Comparison of ENCODE assay signal across 9 cellular contexts in the genomic region with DNA sequence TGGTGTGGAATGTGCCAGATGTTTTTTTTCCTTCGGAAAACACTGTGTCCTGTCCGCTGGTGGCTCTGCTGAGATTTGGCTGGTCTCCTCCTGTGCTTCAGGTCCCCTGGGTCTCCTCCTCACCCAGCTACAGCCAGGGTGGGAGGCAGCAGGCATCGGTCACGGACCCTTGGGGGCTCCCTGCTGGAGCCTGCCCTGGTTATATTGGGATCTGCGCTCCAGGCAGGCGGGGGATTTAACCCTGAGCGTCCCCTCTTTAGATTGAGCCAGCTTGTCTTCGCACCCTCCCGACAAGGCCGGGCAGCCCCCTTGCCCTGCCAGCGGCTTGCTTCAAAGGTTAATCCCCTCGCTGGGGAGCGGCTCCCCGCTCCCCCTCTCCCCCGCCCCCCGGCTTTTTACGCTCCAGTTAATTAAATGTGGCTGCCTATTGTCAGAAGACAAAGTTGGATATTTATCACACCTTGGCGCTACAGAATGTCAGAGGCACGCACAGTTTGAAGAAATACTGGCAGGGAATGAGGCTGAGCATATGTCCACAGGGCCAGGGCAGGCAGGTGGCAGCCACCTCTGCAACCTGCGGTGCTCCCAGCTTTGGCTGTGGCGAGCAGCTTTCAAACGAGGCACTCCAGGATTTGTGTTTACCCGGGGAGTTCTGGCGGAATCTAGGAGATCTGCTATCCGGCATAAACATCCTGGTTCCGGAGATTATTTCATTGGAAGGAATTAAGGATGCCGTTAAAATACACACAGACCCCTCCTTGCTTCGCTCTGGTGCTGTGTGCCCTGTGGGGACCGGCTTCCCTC. TPM values are rescaled to one million over a fixed set of nuclear protein-coding genes. Genes with fewer than 3 reads are reported as not detected.
A peak's percentile ranks its signal among the peaks of the same experiment; 100 is the strongest.
DNase-seq lines count a peak whose midpoint lies in the region; ATAC-seq and TF ChIP-seq lines count a peak whose summit lies in the region.
"Had no signal": no experiment of that assay in that cellular context is flagged by ENCODE, and none has a peak within 500 bp of the region (broad histone marks: within the 10 kb centered on the region; RNA-seq: fewer than 3 reads in every experiment).

No MANE protein-coding gene starts in this region.

- peaks cover 66% of the 10 kb centered on the region for H3K4me1 ChIP-seq in GM23338 (ENCODE audit: insufficient read depth)
- peaks cover 45 to 89% (median 66%) of the 10 kb centered on the region in 4 donors for H3K4me1 ChIP-seq in esophagus muscularis mucosa
- H3K4me1 ChIP-seq in gastrocnemius medialis, result peaks cover 31 to 50% of the 10 kb centered on the region in 2 donors

- no peak overlapping the region; the same call in 2 of the 3 replicates for H3K4me3 Mint-ChIP-seq in GM23338

- in situ Hi-C loops in gastrocnemius medialis (cut with MboI; ENCODE audit: low sequenced_read_pairs in 4 of 4), result no loop called here

- no peaks in the 10 kb centered on the region for H3K36me3 ChIP-seq in GM23338 (ENCODE audit: insufficient read depth)
- no peaks in the 10 kb centered on the region for H3K36me3 ChIP-seq in esophagus muscularis mucosa
- no peaks in the 10 kb centered on the region for H3K36me3 ChIP-seq in gastrocnemius medialis

- TF ChIP-seq EP300 in esophagus muscularis mucosa (IDR thresholded peaks at IDR 0.05), result no peak

- H3K27ac Mint-ChIP-seq in GM23338, result no peak overlapping the region

- H3K9me3 ChIP-seq in esophagus muscularis mucosa (no peaks in the 10 kb centered on the region), gastrocnemius medialis (no peaks in the 10 kb centered on the region)

- peaks cover 44% of the 10 kb centered on the region for H3F3A ChIP-seq in GM23338 (replicated peaks; ENCODE audit: low read depth)

- CTCF ChIA-PET in HEK293T (lab: Yijun Ruan, JAX), result interaction anchor here (1.3 kb wide), 1 partner anchor 36 kb away, joined by 3 read pairs; no protein-coding TSS in a partner anchor

- 0 out of 2 replicates have a peak, but pooled peaks cover 3% of the 10 kb centered on the region for H3K27me3 ChIP-seq in GM23338 (ENCODE audit: insufficient read depth)
- H3K27me3 ChIP-seq in esophagus muscularis mucosa, result no peaks in the 10 kb centered on the region
- no peaks in the 10 kb centered on the region for H3K27me3 ChIP-seq in gastrocnemius medialis

- peaks cover 80% of the 10 kb centered on the region for H3K4me1 Mint-ChIP-seq in GM23338

- 49% methylated on average over 29 of the region's 29 CpGs for WGBS in esophagus muscularis mucosa

- no peak overlapping the region for H2AFZ ChIP-seq in GM23338

- TF ChIP-seq POLR2A in esophagus muscularis mucosa (IDR thresholded peaks at IDR 0.05; ENCODE audit: low read depth), result no peak
- TF ChIP-seq POLR2A in gastrocnemius medialis (IDR thresholded peaks at IDR 0.05), result no peak

- 0 out of 2 replicates have a peak overlapping the region, but pooled peaks have one; percentile 30 for H3K27ac ChIP-seq in GM23338 (ENCODE audit: low read depth)
- H3K27ac ChIP-seq in esophagus muscularis mucosa (replicated peaks in 1 of 4), result peak overlapping the region; percentile 72 to 80 (median 77)
- peak overlapping the region; percentile 37 to 74 (median 61) for H3K27ac ChIP-seq in gastrocnemius medialis

- H3K4me2 ChIP-seq in GM23338, result peak overlapping the region; percentile 29; the same call in 1 of the 2 replicates

- peaks cover 62% of the 10 kb centered on the region for H3K79me2 ChIP-seq in GM23338 (replicated peaks; ENCODE audit: insufficient read depth)

- H4K20me1 ChIP-seq in GM23338 (replicated peaks; ENCODE audit: insufficient read depth), result no peaks in the 10 kb centered on the region; the same call in 1 of the 2 replicates

- intact Hi-C loops in esophagus muscularis mucosa (cut with DNase I), result no loop called here
- intact Hi-C loops in gastrocnemius medialis (cut with DNase I; ENCODE audit: low total_unique reads), result no loop called here

- H3K9me3 Mint-ChIP-seq in GM23338, result no peaks in the 10 kb centered on the region; the same call in 2 of the 3 replicates

- TF ChIP-seq CTCF in GM23338 (conservative IDR thresholded peaks at IDR 0.05; ENCODE audit: low read depth in 2 of 2), result no peak
- TF ChIP-seq CTCF in esophagus muscularis mucosa (IDR thresholded peaks at IDR 0.05), result no peak
- TF ChIP-seq CTCF in gastrocnemius medialis (IDR thresholded peaks at IDR 0.05 in 4 of 5, conservative IDR thresholded peaks at IDR 0.05 in 1 of 5), result no peak

- POLR2A ChIA-PET in HEK293T (lab: Yijun Ruan, JAX), result interaction anchor here (1.5 kb wide), 1 partner anchor 8 kb away, joined by 4 read pairs; no protein-coding TSS in a partner anchor

- peaks cover 2% of the 10 kb centered on the region; the same call in 1 of the 3 replicates for H3K36me3 Mint-ChIP-seq in GM23338 (ENCODE audit: low read depth)

- H3K27me3 Mint-ChIP-seq in GM23338 (ENCODE audit: insufficient read depth, low read depth, poor library complexity), result peaks cover 27% of the 10 kb centered on the region

- ATAC-seq in GM23338 (no peak), gastrocnemius medialis (no peak)

- no peak overlapping the region for H3K4me3 ChIP-seq in GM23338
- H3K4me3 ChIP-seq in esophagus muscularis mucosa, result peak overlapping the region; percentile 27 to 38 (median 32)
- peak overlapping the region in 2 of 4 donors; percentile 12 to 31 for H3K4me3 ChIP-seq in gastrocnemius medialis

- DNase-seq in GM23338 (ENCODE audit: low spot score), result no peak
- DNase-seq in NCI-H69 (lab: John Stamatoyannopoulos, UW), result peak; percentile 53
- DNase-seq in esophagus muscularis mucosa (ENCODE audit: extremely low spot score), result no peak
- DNase-seq in gastrocnemius medialis, result no peak
- no peak for DNase-seq in inferior parietal cortex (ENCODE audit: extremely low spot score)
- DNase-seq in HEK293T (ENCODE audit: extremely low spot score), result no peak
- no peak for DNase-seq in GDM1 (lab: John Stamatoyannopoulos, UW)
- no peak for DNase-seq in activated CD4-positive, alpha-beta T cell treated with anti-CD3 and anti-CD28 coated beads, Interleukin-2, amount 50 U/mL, for 48 hours
- DNase-seq: posterior cingulate gyrus had no signal

- no peaks in the 10 kb centered on the region for H3K9me2 ChIP-seq in GM23338 (ENCODE audit: insufficient read depth)

TF ChIP-seq in GM23338, 12 proteins besides CTCF, POLR2A, EP300 and RAD21 (continues in another document):
- no peak for TF ChIP-seq STAT1 (IDR thresholded peaks at IDR 0.05; ENCODE audit: unreplicated experiment)
- TF ChIP-seq POLR2AphosphoS5 (IDR thresholded peaks at IDR 0.05; ENCODE audit: low read depth), result no peak
- TF ChIP-seq ZNF331 (CRISPR knock-in tag; IDR thresholded peaks at IDR 0.05; ENCODE audit: low read depth), result no peak
- no peak for TF ChIP-seq EZH2phosphoT487 (IDR thresholded peaks at IDR 0.05; ENCODE audit: unreplicated experiment)
- TF ChIP-seq CREB1 (CRISPR knock-in tag; IDR thresholded peaks at IDR 0.05; ENCODE audit: low read depth), result no peak
- TF ChIP-seq ZNF114 (CRISPR knock-in tag; IDR thresholded peaks at IDR 0.05), result no peak
- TF ChIP-seq EZH2 (IDR thresholded peaks at IDR 0.05; ENCODE audit: low read depth, unreplicated experiment), result no peak

TF ChIP-seq in HEK293T, 16 proteins besides CTCF, POLR2A, EP300 and RAD21:
- no peak for TF ChIP-seq FOXM1 (IDR thresholded peaks at IDR 0.05; ENCODE audit: borderline replicate concordance)
- TF ChIP-seq CTBP1 (IDR thresholded peaks at IDR 0.05; ENCODE audit: borderline replicate concordance), result no peak
- no peak for TF ChIP-seq ARNT (IDR thresholded peaks at IDR 0.05)
- TF ChIP-seq HDGF (IDR thresholded peaks at IDR 0.05; ENCODE audit: borderline replicate concordance), result no peak
- no peak for TF ChIP-seq PKNOX1 (IDR thresholded peaks at IDR 0.05)
- TF ChIP-seq L3MBTL2 (conservative IDR thresholded peaks at IDR 0.05), result no peak
- TF ChIP-seq BHLHE40 (IDR thresholded peaks at IDR 0.05; ENCODE audit: borderline replicate concordance), result no peak
- TF ChIP-seq LEF1 (IDR thresholded peaks at IDR 0.05; ENCODE audit: borderline replicate concordance), result no peak
- no peak for TF ChIP-seq ZNF384 (IDR thresholded peaks at IDR 0.05)
- TF ChIP-seq SP1 (IDR thresholded peaks at IDR 0.05), result no peak
- no peak for TF ChIP-seq ELF4 (IDR thresholded peaks at IDR 0.05)
- TF ChIP-seq FOXK2 (IDR thresholded peaks at IDR 0.05), result no peak
- no peak for TF ChIP-seq NFRKB (IDR thresholded peaks at IDR 0.05)

RNA-seq across cellular contexts. Expression of gene GSE1, which starts 38.2 kb away (rescaled TPM):
- 118 and 135 TPM in 2 replicates for total RNA-seq in GM23338 (2014; rRNA removed; shearing (Covaris generic))
- polyA plus RNA-seq in GM23338 (2016; fragmentation: Nextera tagmentation; extraction: Ambion mirVana), result 32.4 and 34.0 TPM in 2 replicates
- 10 to 100 TPM; 45.4 to 79.4 (median 49.5) TPM for total RNA-seq in esophagus muscularis mucosa
- 10 to 100 TPM; 45.1 to 89.3 (median 71.3) TPM for total RNA-seq in gastrocnemius medialis
